ENCODE assay signal across 8 cellular contexts in genomic region chr1:61050541-61051454, GRCh38. TPM values are rescaled to one million over a fixed set of nuclear protein-coding genes. Genes with fewer than 3 reads are reported as not detected.
A peak's percentile ranks its signal among the peaks of the same experiment; 100 is the strongest.
DNase-seq lines count a peak whose midpoint lies in the region; ATAC-seq lines count a peak whose summit lies in the region.

No MANE protein-coding gene starts in this region.

- DNase-seq in activated T-cell treated with anti-CD3 and anti-CD28 coated beads, Interleukin-2, amount 50 U/mL, for 24 hours: peak; percentile 37
- DNase-seq in activated T-cell treated with anti-CD3 and anti-CD28 coated beads for 4 hours (no peak), NCI-H2029 (lab: John Stamatoyannopoulos, UW) (peak; percentile 31), cerebellum (ENCODE audit: low spot score) (peak; percentile 50), left kidney (ENCODE audit: low read depth, low spot score) (peak; percentile 64), NCI-H226 (no peak)
- no peak for DNase-seq in stimulated activated CD4-positive, alpha-beta T cell treated with anti-CD3 and anti-CD28 coated beads, Interleukin-1b, Interleukin-23, amount 100 ng/mL, for 48 hours

- H3K36me3 Mint-ChIP-seq in activated T-cell treated with anti-CD3 and anti-CD28 coated beads, Interleukin-2, amount 50 U/mL, for 24 hours (ENCODE audit: low read depth): no peaks in the 10 kb centered on the region
- no peaks in the 10 kb centered on the region for H3K36me3 Mint-ChIP-seq in stimulated activated memory B cell treated with anti-CD40 and anti-IgM and Interleukin-4, amounts not matched to agents 10 μg/mL and 1 μg/mL and 100 μg/mL, for 72 hours

- H3K27ac Mint-ChIP-seq in activated T-cell treated with anti-CD3 and anti-CD28 coated beads, Interleukin-2, amount 50 U/mL, for 24 hours: no peak overlapping the region
- H3K27ac Mint-ChIP-seq in stimulated activated memory B cell treated with anti-CD40 and anti-IgM and Interleukin-4, amounts not matched to agents 10 μg/mL and 1 μg/mL and 100 μg/mL, for 72 hours: no peak overlapping the region

- H3K4me1 Mint-ChIP-seq in activated T-cell treated with anti-CD3 and anti-CD28 coated beads, Interleukin-2, amount 50 U/mL, for 24 hours (ENCODE audit: low read depth): peaks cover 33% of the 10 kb centered on the region
- H3K4me1 Mint-ChIP-seq in stimulated activated memory B cell treated with anti-CD40 and anti-IgM and Interleukin-4, amounts not matched to agents 10 μg/mL and 1 μg/mL and 100 μg/mL, for 72 hours: peaks cover 29% of the 10 kb centered on the region

- peaks cover 53% of the 10 kb centered on the region for H3K27me3 Mint-ChIP-seq in activated T-cell treated with anti-CD3 and anti-CD28 coated beads, Interleukin-2, amount 50 U/mL, for 24 hours
- peaks cover 67% of the 10 kb centered on the region for H3K27me3 Mint-ChIP-seq in stimulated activated memory B cell treated with anti-CD40 and anti-IgM and Interleukin-4, amounts not matched to agents 10 μg/mL and 1 μg/mL and 100 μg/mL, for 72 hours

- no peaks in the 10 kb centered on the region for H3K9me3 Mint-ChIP-seq in activated T-cell treated with anti-CD3 and anti-CD28 coated beads, Interleukin-2, amount 50 U/mL, for 24 hours
- H3K9me3 Mint-ChIP-seq in stimulated activated memory B cell treated with anti-CD40 and anti-IgM and Interleukin-4, amounts not matched to agents 10 μg/mL and 1 μg/mL and 100 μg/mL, for 72 hours: no peaks in the 10 kb centered on the region

- ATAC-seq in stimulated activated memory B cell treated with anti-CD40 and anti-IgM and Interleukin-4, amounts not matched to agents 10 μg/mL and 1 μg/mL and 100 μg/mL, for 72 hours: peak; percentile 65

- H3K4me3 Mint-ChIP-seq in activated T-cell treated with anti-CD3 and anti-CD28 coated beads, Interleukin-2, amount 50 U/mL, for 24 hours: peak overlapping the region; percentile 67
- H3K4me3 Mint-ChIP-seq in stimulated activated memory B cell treated with anti-CD40 and anti-IgM and Interleukin-4, amounts not matched to agents 10 μg/mL and 1 μg/mL and 100 μg/mL, for 72 hours: peak overlapping the region; percentile 81

RNA-seq across cellular contexts. Expression of gene NFIA, which starts 31.6 kb away (rescaled TPM):
- total RNA-seq in cerebellum: 86.0 TPM

Comparison
In these comparisons a context has a peak if more than half of its experiments do, and no peak if none do; other contexts are left out.
1. DNase-seq: peak in activated T-cell treated with anti-CD3 and anti-CD28 coated beads, Interleukin-2, amount 50 U/mL, for 24 hours (single experiment), NCI-H2029 (single experiment), cerebellum (single experiment) and left kidney (single experiment); none in activated T-cell treated with anti-CD3 and anti-CD28 coated beads for 4 hours (single experiment), stimulated activated CD4-positive, alpha-beta T cell treated with anti-CD3 and anti-CD28 coated beads, Interleukin-1b, Interleukin-23, amount 100 ng/mL, for 48 hours (single experiment) and NCI-H226 (single experiment).